ENCODE assay signal across 2 cellular contexts in genomic region chr1:169112241-169112640, GRCh38.
TF ChIP-seq lines count a peak whose summit lies in the region.

No MANE protein-coding gene starts in this region.

TF ChIP-seq in K562, 482 proteins besides CTCF, POLR2A, EP300 and RAD21 (continued from another document):
- TF ChIP-seq MGA (IDR thresholded peaks at IDR 0.05): no peak
- TF ChIP-seq PML (IDR thresholded peaks at IDR 0.05; ENCODE audit: low read length): no peak
- 0 out of 2 replicates have a peak, but pooled peaks have one; percentile 8 for TF ChIP-seq CEBPG (CRISPR knock-in tag; IDR thresholded peaks at IDR 0.05)
- TF ChIP-seq CEBPG (tag; conservative IDR thresholded peaks at IDR 0.05 in 1 of 2, IDR thresholded peaks at IDR 0.05 in 1 of 2): no peak
- peak; percentile 70 for TF ChIP-seq ESRRA (IDR thresholded peaks at IDR 0.05; ENCODE audit: borderline replicate concordance, low read depth)

TF ChIP-seq in liver, 16 proteins besides CTCF, POLR2A, EP300 and RAD21 (continued from another document):
- TF ChIP-seq REST (IDR thresholded peaks at IDR 0.05) (no peak), GABPA (IDR thresholded peaks at IDR 0.05 in 1 of 2, conservative IDR thresholded peaks at IDR 0.05 in 1 of 2) (no peak), FOXA1 (IDR thresholded peaks at IDR 0.05) (no peak)
TF ChIP-seq in liver: peak in this region for 0.
